10 cellular contexts compared by ENCODE assay signal in genomic region chr6:101226677-101227135, GRCh38.
A peak's percentile ranks its signal among the peaks of the same experiment; 100 is the strongest.
DNase-seq lines count a peak whose midpoint lies in the region; ATAC-seq and TF ChIP-seq lines count a peak whose summit lies in the region.
"Had no signal": no experiment of that assay in that cellular context is flagged by ENCODE, and none has a peak within 500 bp of the region (broad histone marks: within the 10 kb centered on the region; RNA-seq: fewer than 3 reads in every experiment).

No MANE protein-coding gene starts in this region.

- H3K4me3 ChIP-seq in heart right ventricle (no peak overlapping the region), epithelial cell of proximal tubule (ENCODE audit: low read depth, low read length) (no peak overlapping the region)

- H3K27ac ChIP-seq in heart right ventricle: no peak overlapping the region

- DNase-seq in heart right ventricle: no peak
- DNase-seq in cardiac septum (ENCODE audit: low spot score): no peak
- peak; percentile 22 for DNase-seq in NCI-H226
- DNase-seq in epithelial cell of proximal tubule (ENCODE audit: low read depth): no peak
- no peak for DNase-seq in type B pancreatic cell (ENCODE audit: extremely low spot score, unreplicated experiment)
- no peak for DNase-seq in posterior cingulate gyrus
- no peak for DNase-seq in activated CD4-positive, alpha-beta T cell treated with anti-CD3 and anti-CD28 coated beads, Interleukin-2, amount 50 U/mL, for 1 hour
- DNase-seq: naive B cell, NCI-H1105 had no signal

- no peak overlapping the region for H3K4me3 Mint-ChIP-seq in type B pancreatic cell

- intact Hi-C loops in heart right ventricle (cut with DNase I) (no loop called here), cardiac septum (cut with DNase I) (no loop called here), posterior cingulate gyrus (cut with DNase I) (no loop called here)

- H3K27me3 ChIP-seq in heart right ventricle: no peaks in the 10 kb centered on the region

- WGBS in heart right ventricle, 2 donors: 54 to 57% methylated on average over 12 of the region's 12 CpGs

- H3K4me1 Mint-ChIP-seq in type B pancreatic cell (ENCODE audit: unreplicated experiment): no peaks in the 10 kb centered on the region
- H3K4me1 Mint-ChIP-seq: naive B cell had no signal

- no peaks in the 10 kb centered on the region for H3K27me3 Mint-ChIP-seq in type B pancreatic cell
- H3K27me3 Mint-ChIP-seq: naive B cell had no signal

- H3K27ac Mint-ChIP-seq in type B pancreatic cell: no peak overlapping the region
- H3K27ac Mint-ChIP-seq: naive B cell had no signal

- no peaks in the 10 kb centered on the region for H3K36me3 Mint-ChIP-seq in type B pancreatic cell

- H3K9me3 Mint-ChIP-seq in type B pancreatic cell: no peaks in the 10 kb centered on the region

- ATAC-seq in heart right ventricle (no peak), HG02623 (IDR thresholded peaks at IDR 0.05; ENCODE audit: unreplicated experiment) (no peak)

- H3K9me3 ChIP-seq in heart right ventricle: peaks cover 0 to 28% (median 0%) of the 10 kb centered on the region in 11 donors

- H3K36me3 ChIP-seq in heart right ventricle: no peaks in the 10 kb centered on the region

- H3K4me1 ChIP-seq in heart right ventricle: no peaks in the 10 kb centered on the region

- TF ChIP-seq CTCF in heart right ventricle (IDR thresholded peaks at IDR 0.05) (peak in 5 of 9 donors; percentile 5 to 40 (median 23)), epithelial cell of proximal tubule (conservative IDR thresholded peaks at IDR 0.05; ENCODE audit: low read depth, low read length) (peak; percentile 18), type B pancreatic cell (conservative IDR thresholded peaks at IDR 0.05) (peak; percentile 63)
